ENCODE assay signal across 15 cellular contexts in the genomic region with DNA sequence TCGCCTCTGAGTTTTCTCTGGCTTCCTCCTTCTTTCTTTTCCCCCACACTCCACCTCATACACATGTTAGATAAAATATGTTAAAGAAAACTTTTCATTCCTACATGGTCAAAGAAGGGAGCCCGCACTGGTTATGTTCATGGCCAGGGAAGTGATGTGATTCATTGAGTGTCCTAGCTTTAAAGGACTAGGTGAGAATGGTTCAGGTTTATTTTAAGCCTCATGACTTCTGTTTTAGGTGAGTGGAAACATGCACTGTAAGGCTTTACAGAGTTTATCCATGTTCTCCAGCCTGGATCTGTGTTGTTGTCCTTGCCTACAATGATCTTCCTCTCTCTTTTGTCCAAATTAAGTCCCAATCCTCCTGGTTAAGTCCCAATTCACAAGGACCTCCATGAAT.
"Had no signal": no experiment of that assay in that cellular context is flagged by ENCODE, and none has a peak within 500 bp of the region (broad histone marks: within the 10 kb centered on the region; RNA-seq: fewer than 3 reads in every experiment).

No MANE protein-coding gene starts in this region.

- H3K4me1 ChIP-seq: upper lobe of right lung had no signal

- H3K4me3 Mint-ChIP-seq: activated T-helper 17 cell treated with anti-CD3 and anti-CD28 coated beads, Interleukin-2, amount 50 U/mL, for 72 hours; endodermal cell; nephron had no signal

- H3K4me3 ChIP-seq: dorsolateral prefrontal cortex, left lung, sigmoid colon, thoracic aorta, upper lobe of right lung had no signal

- H3K27ac Mint-ChIP-seq: activated T-helper 17 cell treated with anti-CD3 and anti-CD28 coated beads, Interleukin-2, amount 50 U/mL, for 72 hours; endodermal cell had no signal

- H3K27me3 Mint-ChIP-seq: activated T-helper 17 cell treated with anti-CD3 and anti-CD28 coated beads, Interleukin-2, amount 50 U/mL, for 72 hours had no signal

- H3K27me3 ChIP-seq: dorsolateral prefrontal cortex, left lung, sigmoid colon, upper lobe of right lung had no signal

- ATAC-seq: activated T-helper 17 cell treated with anti-CD3 and anti-CD28 coated beads, Interleukin-2, amount 50 U/mL, for 72 hours; left lung; upper lobe of right lung had no signal

- H3K9me3 Mint-ChIP-seq: activated T-helper 17 cell treated with anti-CD3 and anti-CD28 coated beads, Interleukin-2, amount 50 U/mL, for 72 hours had no signal

- H3K4me1 Mint-ChIP-seq: activated T-helper 17 cell treated with anti-CD3 and anti-CD28 coated beads, Interleukin-2, amount 50 U/mL, for 72 hours; endodermal cell had no signal

- H3K9me3 ChIP-seq: left lung, sigmoid colon, upper lobe of right lung had no signal

- H3K27ac ChIP-seq: left lung, sigmoid colon, thoracic aorta, upper lobe of right lung had no signal

- H3K36me3 ChIP-seq: sigmoid colon, thoracic aorta, upper lobe of right lung had no signal

- DNase-seq: activated CD4-positive, alpha-beta T cell treated with anti-CD3 and anti-CD28 coated beads, Interleukin-2, amount 50 U/mL, for 48 hours; activated CD4-positive, CD25-positive, alpha-beta regulatory T cell treated with anti-CD3 and anti-CD28 coated beads, Interleukin-2, amount 50 U/mL, for 72 hours; activated naive CD4-positive, alpha-beta T cell treated with Interleukin-2 at 50 U/mL for 16 hours; dorsolateral prefrontal cortex; endodermal cell; hippocampal formation; left lung; mesenchymal stem cell; occipital lobe; sigmoid colon; stimulated activated CD4-positive, alpha-beta T cell treated with anti-CD3 and anti-CD28 coated beads, Interleukin-1b, Interleukin-23, amount 100 ng/mL, for 48 hours; upper lobe of right lung had no signal
